In the genomic region with DNA sequence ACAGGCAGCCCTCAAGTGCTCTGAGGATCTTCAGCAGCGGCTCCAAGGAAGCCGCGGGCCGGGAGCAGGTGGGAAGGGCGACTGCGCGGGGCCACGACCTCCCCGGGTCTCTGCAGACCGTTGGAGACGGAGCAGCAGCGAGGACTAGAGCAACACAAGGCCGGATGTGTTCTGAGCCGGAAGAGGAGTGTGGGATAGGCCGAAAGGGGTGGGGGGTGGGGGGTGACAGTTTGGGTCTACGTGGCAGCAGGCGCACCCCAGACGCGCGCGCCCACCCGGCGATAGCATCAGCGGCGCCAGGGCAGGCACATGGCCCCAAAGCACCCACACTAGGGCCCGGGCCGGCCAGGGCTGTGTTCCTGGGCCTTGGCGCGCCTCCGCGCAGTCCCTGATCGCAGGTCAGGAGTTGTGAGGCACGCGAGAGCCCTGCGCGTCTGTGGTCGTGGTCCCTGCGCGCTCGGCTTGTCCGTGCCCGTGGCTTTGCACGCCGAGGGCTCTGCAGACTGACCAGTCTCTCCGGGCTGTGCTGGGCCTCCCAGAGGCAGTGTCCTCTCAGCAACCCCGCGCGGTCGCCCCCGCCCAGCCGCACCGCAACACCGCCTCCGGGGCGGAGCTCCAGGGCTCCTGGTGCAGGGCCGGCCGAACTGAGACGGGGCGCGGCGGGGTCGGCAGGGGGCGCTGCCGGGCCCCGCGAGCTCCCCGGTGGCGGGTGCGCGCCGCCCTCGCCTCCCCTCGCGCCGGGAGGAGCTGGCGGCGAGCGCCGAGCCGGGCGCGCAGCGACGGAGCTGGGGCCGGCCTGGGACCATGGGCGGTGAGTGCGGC, we compare ENCODE assay signal across 8 cellular contexts. TPM values are rescaled to one million over a fixed set of nuclear protein-coding genes. Genes with fewer than 3 reads are reported as not detected.
DNase-seq lines count a peak whose midpoint lies in the region; ATAC-seq and TF ChIP-seq lines count a peak whose summit lies in the region.

A gene with protein sequence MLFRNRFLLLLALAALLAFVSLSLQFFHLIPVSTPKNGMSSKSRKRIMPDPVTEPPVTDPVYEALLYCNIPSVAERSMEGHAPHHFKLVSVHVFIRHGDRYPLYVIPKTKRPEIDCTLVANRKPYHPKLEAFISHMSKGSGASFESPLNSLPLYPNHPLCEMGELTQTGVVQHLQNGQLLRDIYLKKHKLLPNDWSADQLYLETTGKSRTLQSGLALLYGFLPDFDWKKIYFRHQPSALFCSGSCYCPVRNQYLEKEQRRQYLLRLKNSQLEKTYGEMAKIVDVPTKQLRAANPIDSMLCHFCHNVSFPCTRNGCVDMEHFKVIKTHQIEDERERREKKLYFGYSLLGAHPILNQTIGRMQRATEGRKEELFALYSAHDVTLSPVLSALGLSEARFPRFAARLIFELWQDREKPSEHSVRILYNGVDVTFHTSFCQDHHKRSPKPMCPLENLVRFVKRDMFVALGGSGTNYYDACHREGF (plus strand): TSS at position 725 of the 822 bp plus-strand sequence. CDS start 28,351 bp downstream, outside the sequence.

- intact Hi-C loops in Calu3 (cut with micrococcal nuclease; ENCODE audit: unreplicated experiment), result loop anchor here (1.0 kb wide), 1 partner anchor 48 kb away; no protein-coding TSS in a partner anchor

- BruUV-seq in Calu3 (replicated peaks; lab: Mats Ljungman, UMichigan), result no TSS peak

- no peaks in the 10 kb centered on the region for H3K27me3 ChIP-seq in mucosa of rectum (ENCODE audit: control insufficient read depth in 2 of 2, insufficient read depth in 2 of 2, low read length in 2 of 2)

- TF ChIP-seq CTCF in Calu3 (IDR thresholded peaks at IDR 0.05; ENCODE audit: unreplicated experiment) (peak; percentile 76), epithelial cell of esophagus (IDR thresholded peaks at IDR 0.05; ENCODE audit: insufficient read depth, low read depth, low read length, missing control alignments) (peak; percentile 20)

- H3K9ac ChIP-seq in mucosa of rectum (ENCODE audit: low read depth in 1 of 2, low read length in 2 of 2), result peak within 1 kb of the TSS; percentile 83 to 85

- H3K36me3 Mint-ChIP-seq in Calu3 (ENCODE audit: insufficient read depth, unreplicated experiment), result peaks cover 25% of the 10 kb centered on the region

- peak within 1 kb of the TSS; percentile 69 to 91 for H3K27ac ChIP-seq in mucosa of rectum (ENCODE audit: low read depth in 2 of 2, low read length in 2 of 2)

- peak; percentile 72 for ATAC-seq in GM19468 (IDR thresholded peaks at IDR 0.05; ENCODE audit: extremely low read depth, unreplicated experiment)

- H3K4me1 Mint-ChIP-seq in Calu3 (ENCODE audit: low read depth, unreplicated experiment), result peaks cover 36% of the 10 kb centered on the region

- H3K9me3 Mint-ChIP-seq in Calu3 (ENCODE audit: low read depth, unreplicated experiment), result no peaks in the 10 kb centered on the region

- CTCF ChIA-PET in Calu3 (lab: Charles Lee), result interaction anchor here (0.6 to 2.2 kb wide), 20 partner anchors 11 to 320 kb away, joined by 3 to 19 read pairs (median 4); no protein-coding TSS in a partner anchor

- peak within 1 kb of the TSS; percentile 32 for H3K27ac Mint-ChIP-seq in Calu3 (ENCODE audit: unreplicated experiment)

- peak within 1 kb of the TSS; percentile 82 for H3K4me3 Mint-ChIP-seq in Calu3 (ENCODE audit: low read depth, unreplicated experiment)

- peaks cover 11 to 12% of the 10 kb centered on the region in 2 donors for H3K4me1 ChIP-seq in mucosa of rectum (ENCODE audit: control insufficient read depth in 2 of 2, insufficient read depth in 2 of 2, low read length in 2 of 2)

- peak within 1 kb of the TSS; percentile 60 for H3K4me3 ChIP-seq in epithelial cell of esophagus (ENCODE audit: low read length)
- peak within 1 kb of the TSS; percentile 78 to 83 for H3K4me3 ChIP-seq in mucosa of rectum (ENCODE audit: low read length in 2 of 2)

- DNase-seq in Calu3 (peak; percentile 99), HS-27A (ENCODE audit: low read depth) (peak; percentile 55), NOMO-1 treated with dmso at 0.1 percent for 144 hours (lab: John Stamatoyannopoulos, UW; ENCODE audit: unreplicated experiment) (peak; percentile 91), epithelial cell of esophagus (ENCODE audit: low read depth) (peak; percentile 82)
- peak; percentile 95 for DNase-seq in activated CD8-positive, alpha-beta memory T cell treated with anti-CD3 and anti-CD28 coated beads, Interleukin-2, amount 50 U/mL, for 48 hours
- peak; percentile 94 for DNase-seq in stimulated activated CD8-positive, alpha-beta memory T cell treated with anti-CD3 and anti-CD28 coated beads, Interleukin-4, amount 100 ng/mL, for 48 hours

- H3K36me3 ChIP-seq in mucosa of rectum (ENCODE audit: control insufficient read depth in 2 of 2, insufficient read depth in 2 of 2, low read length in 2 of 2), result no peaks in the 10 kb centered on the region

- peaks cover 32% of the 10 kb centered on the region for H3K27me3 Mint-ChIP-seq in Calu3 (ENCODE audit: unreplicated experiment)

- H3K9me3 ChIP-seq in mucosa of rectum (ENCODE audit: control insufficient read depth in 2 of 2, low read length in 2 of 2), result no peaks in the 10 kb centered on the region

RNA-seq across cellular contexts. Expression of the gene that starts here (rescaled TPM):
- 13.1 and 16.3 TPM in 2 replicates for total RNA-seq in Calu3 (2022)

Comparison
In these comparisons a context has a peak if more than half of its experiments do, and no peak if none do; other contexts are left out.
1. Peak in every context shown above with its lines: DNase-seq, ATAC-seq, H3K4me3 ChIP-seq and H3K27ac ChIP-seq.